ENCODE assay signal across 9 cellular contexts in the genomic region with DNA sequence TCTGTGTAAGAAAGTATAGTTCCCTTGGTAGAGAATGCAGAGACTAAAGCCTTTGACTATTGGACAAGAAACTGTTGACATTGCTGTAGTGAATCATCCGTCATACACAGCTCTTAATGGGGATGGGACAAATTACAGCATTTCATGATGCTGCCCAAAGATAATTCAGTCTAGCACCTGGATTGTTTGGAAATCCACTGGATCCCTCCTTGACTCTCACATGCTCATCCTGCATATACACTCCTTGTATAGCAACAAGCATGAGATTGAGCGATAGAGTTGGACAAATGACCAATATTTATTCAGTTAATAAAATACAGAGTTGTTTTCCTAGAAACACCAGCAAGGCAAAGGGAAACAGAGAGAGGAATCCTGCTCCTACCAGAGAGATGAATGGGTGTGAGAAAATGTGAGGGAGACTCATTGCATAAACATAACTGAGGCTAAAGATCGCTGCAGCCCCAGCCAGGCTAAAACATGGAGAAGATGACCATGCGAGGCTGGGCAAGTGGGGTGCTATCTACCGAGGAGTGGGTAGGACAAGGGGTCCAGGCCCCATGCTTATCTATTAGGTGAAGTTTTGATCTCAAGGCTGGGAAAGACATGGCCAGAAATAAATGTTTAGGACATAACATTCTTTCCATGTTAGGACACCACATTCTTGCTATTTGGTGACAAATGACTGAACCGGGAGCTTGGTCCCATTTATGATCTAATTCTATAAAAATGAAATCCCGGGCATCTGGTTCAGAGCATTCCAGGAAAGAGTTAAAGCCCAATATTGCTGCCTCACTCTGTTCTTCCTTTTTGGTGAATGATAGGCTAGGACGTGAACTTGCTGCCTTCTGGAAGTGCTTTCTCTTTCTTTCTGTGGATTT.
DNase-seq lines count a peak whose midpoint lies in the region; ATAC-seq and TF ChIP-seq lines count a peak whose summit lies in the region.
"Had no signal": no experiment of that assay in that cellular context is flagged by ENCODE, and none has a peak within 500 bp of the region (broad histone marks: within the 10 kb centered on the region; RNA-seq: fewer than 3 reads in every experiment).

No MANE protein-coding gene starts in this region.

- H3K36me3 Mint-ChIP-seq in Caco-2 (ENCODE audit: insufficient read depth, unreplicated experiment) = no peaks in the 10 kb centered on the region
- no peaks in the 10 kb centered on the region for H3K36me3 Mint-ChIP-seq in activated naive CD8-positive, alpha-beta T cell treated with anti-CD3 and anti-CD28 coated beads for 36 hours

- H3K4me2 ChIP-seq in trophoblast cell (ENCODE audit: low read length) = no peak overlapping the region
- H3K4me2 ChIP-seq: KMS-11 had no signal

- intact Hi-C loops in Caco-2 (cut with micrococcal nuclease; ENCODE audit: unreplicated experiment) = no loop called here
- intact Hi-C loops in mucosa of descending colon (cut with DNase I, micrococcal nuclease) = no loop called here

- H3K18ac ChIP-seq in trophoblast cell (ENCODE audit: low read length) = peak overlapping the region; percentile 80

- peak overlapping the region; percentile 86 for H2BK5ac ChIP-seq in trophoblast cell (ENCODE audit: low read depth, low read length, poor library complexity)

- H3K23ac ChIP-seq in trophoblast cell (ENCODE audit: low read length) = no peak overlapping the region

- no peaks in the 10 kb centered on the region for H3K27me3 Mint-ChIP-seq in Caco-2 (ENCODE audit: insufficient read depth, unreplicated experiment)
- peaks cover 23% of the 10 kb centered on the region for H3K27me3 Mint-ChIP-seq in activated naive CD8-positive, alpha-beta T cell treated with anti-CD3 and anti-CD28 coated beads for 36 hours

- H4K91ac ChIP-seq in trophoblast cell (ENCODE audit: low read depth, low read length) = peak overlapping the region; percentile 96

- H2AK5ac ChIP-seq in trophoblast cell (ENCODE audit: low read length) = peak overlapping the region; percentile 97

- no TSS peak for BruUV-seq in Caco-2 (replicated peaks; lab: Mats Ljungman, UMichigan)

- no peak overlapping the region for H3K9ac ChIP-seq in trophoblast cell (ENCODE audit: low read length)
- H3K9ac ChIP-seq: KMS-11 had no signal

- peak overlapping the region; percentile 10 for H3K4me3 Mint-ChIP-seq in Caco-2 (ENCODE audit: unreplicated experiment)
- no peak overlapping the region for H3K4me3 Mint-ChIP-seq in activated naive CD8-positive, alpha-beta T cell treated with anti-CD3 and anti-CD28 coated beads for 36 hours

- H3K27ac ChIP-seq in RWPE2 (ENCODE audit: poor library complexity, severe bottlenecking) (peak overlapping the region; percentile 75), trophoblast cell (ENCODE audit: low read depth, low read length) (peak overlapping the region; percentile 82), caudate nucleus (ENCODE audit: low read depth, low read length) (no peak overlapping the region)
- H3K27ac ChIP-seq: KMS-11 had no signal

- H3K27ac Mint-ChIP-seq in Caco-2 (ENCODE audit: unreplicated experiment) = peak overlapping the region; percentile 25
- no peak overlapping the region for H3K27ac Mint-ChIP-seq in activated naive CD8-positive, alpha-beta T cell treated with anti-CD3 and anti-CD28 coated beads for 36 hours

- H3K4ac ChIP-seq in trophoblast cell (ENCODE audit: low read depth, low read length) = peak overlapping the region; percentile 85

- peak overlapping the region; percentile 89 for H4K8ac ChIP-seq in trophoblast cell (ENCODE audit: low read depth, low read length)

- WGBS in trophoblast cell (ENCODE audit: extremely low coverage, insufficient coverage, insufficient read length) = no CpG with 5 or more reads among the region's 8 CpGs

- H2AFZ ChIP-seq in trophoblast cell (ENCODE audit: insufficient read depth, low read length, poor library complexity) = peak overlapping the region; percentile 52

- no peaks in the 10 kb centered on the region for H3K27me3 ChIP-seq in Caco-2 (replicated peaks; ENCODE audit: control insufficient read depth, insufficient read depth, low read length)
- no peaks in the 10 kb centered on the region for H3K27me3 ChIP-seq in RWPE2 (ENCODE audit: insufficient read depth, poor library complexity, severe bottlenecking)
- no peaks in the 10 kb centered on the region for H3K27me3 ChIP-seq in trophoblast cell (ENCODE audit: insufficient read depth, low read length)

- H3K4me1 ChIP-seq in Caco-2 = peaks cover 38% of the 10 kb centered on the region
- peaks cover 32% of the 10 kb centered on the region for H3K4me1 ChIP-seq in RWPE2 (ENCODE audit: insufficient read depth, poor library complexity, severe bottlenecking)
- H3K4me1 ChIP-seq in trophoblast cell (ENCODE audit: control insufficient read depth in 1 of 2, insufficient read depth in 2 of 2, low read length in 2 of 2) = peaks cover 10 to 13% of the 10 kb centered on the region in 2 experiments
- H3K4me1 ChIP-seq in mucosa of descending colon (ENCODE audit: low read depth) = no peaks in the 10 kb centered on the region

- TF ChIP-seq CTCF in Caco-2 (IDR thresholded peaks at IDR 0.05; ENCODE audit: insufficient read depth in 1 of 2, low read depth in 1 of 2, low read length in 1 of 2, severe bottlenecking in 1 of 2, unreplicated experiment in 1 of 2) (no peak), RWPE2 (IDR thresholded peaks at IDR 0.05; ENCODE audit: poor library complexity, severe bottlenecking) (no peak), mucosa of descending colon (IDR thresholded peaks at IDR 0.05) (no peak)

- peak; percentile 59 for ATAC-seq in RWPE2 (ENCODE audit: low read depth)
- ATAC-seq in mucosa of descending colon = no peak

- CTCF ChIA-PET in Caco-2 (lab: Charles Lee) = no interaction called here

- peak overlapping the region; percentile 99 for H2BK12ac ChIP-seq in trophoblast cell (ENCODE audit: low read length)

- H3K79me2 ChIP-seq in trophoblast cell (ENCODE audit: control insufficient read depth, insufficient read depth, low read length, poor library complexity) = no peaks in the 10 kb centered on the region

- H4K12ac ChIP-seq in trophoblast cell (ENCODE audit: low read depth, low read length) = peak overlapping the region; percentile 32

- H3K9me3 ChIP-seq in Caco-2 (no peaks in the 10 kb centered on the region), RWPE2 (ENCODE audit: severe bottlenecking) (no peaks in the 10 kb centered on the region), trophoblast cell (ENCODE audit: insufficient read depth, low read depth, low read length) (no peaks in the 10 kb centered on the region), mucosa of descending colon (no peaks in the 10 kb centered on the region)

- POLR2A ChIA-PET in Caco-2 (lab: Charles Lee) = no interaction called here

- H3K4me3 ChIP-seq in Caco-2 (ENCODE audit: low read depth, low read length) (no peak overlapping the region), RWPE2 (ENCODE audit: severe bottlenecking) (no peak overlapping the region), trophoblast cell (ENCODE audit: low read depth, low read length) (no peak overlapping the region), mucosa of descending colon (no peak overlapping the region)

- H3K79me1 ChIP-seq in trophoblast cell (ENCODE audit: low read length) = peaks cover 26% of the 10 kb centered on the region

- H3K14ac ChIP-seq in trophoblast cell (ENCODE audit: low read length) = peak overlapping the region; percentile 88

- peaks cover 10% of the 10 kb centered on the region for H3K9me3 Mint-ChIP-seq in Caco-2 (ENCODE audit: unreplicated experiment)
- H3K9me3 Mint-ChIP-seq in activated naive CD8-positive, alpha-beta T cell treated with anti-CD3 and anti-CD28 coated beads for 36 hours = no peaks in the 10 kb centered on the region

- H2BK120ac ChIP-seq in trophoblast cell (ENCODE audit: insufficient read depth, low read length, poor library complexity) = peak overlapping the region; percentile 97

- H3K36me3 ChIP-seq in Caco-2 (ENCODE audit: control insufficient read depth, insufficient read depth, low read length) = no peaks in the 10 kb centered on the region
- no peaks in the 10 kb centered on the region for H3K36me3 ChIP-seq in RWPE2 (ENCODE audit: low read depth)
- H3K36me3 ChIP-seq in trophoblast cell (ENCODE audit: control insufficient read depth in 1 of 2, insufficient read depth in 2 of 2, low read length in 2 of 2) = no peaks in the 10 kb centered on the region
- no peaks in the 10 kb centered on the region for H3K36me3 ChIP-seq in mucosa of descending colon (ENCODE audit: low read depth)

- DNase-seq in Caco-2 (no peak), RWPE2 (ENCODE audit: low spot score) (no peak), fibroblast of peridontal ligament (ENCODE audit: extremely low read depth) (peak; percentile 61), trophoblast cell (peak; percentile 74 to 83), mucosa of descending colon (no peak), caudate nucleus (lab: John Stamatoyannopoulos, UW) (no peak)
- DNase-seq in activated CD4-positive, alpha-beta T cell treated with anti-CD3 and anti-CD28 coated beads, Interleukin-2, amount 50 U/mL, for 48 hours = no peak
- DNase-seq in activated naive CD8-positive, alpha-beta T cell treated with anti-CD3 and anti-CD28 coated beads for 36 hours = no peak

- peaks cover 25% of the 10 kb centered on the region for H3K4me1 Mint-ChIP-seq in Caco-2 (ENCODE audit: low read depth, unreplicated experiment)
- peaks cover 7% of the 10 kb centered on the region for H3K4me1 Mint-ChIP-seq in activated naive CD8-positive, alpha-beta T cell treated with anti-CD3 and anti-CD28 coated beads for 36 hours

Comparison
In these comparisons a context has a peak if more than half of its experiments do, and no peak if none do; other contexts are left out.
1. DNase-seq: peak in fibroblast of peridontal ligament (single experiment) and trophoblast cell (2 of 2); none in Caco-2 (0 of 2), RWPE2 (single experiment), activated CD4-positive, alpha-beta T cell treated with anti-CD3 and anti-CD28 coated beads, Interleukin-2, amount 50 U/mL, for 48 hours (0 of 2), mucosa of descending colon (0 of 3), activated naive CD8-positive, alpha-beta T cell treated with anti-CD3 and anti-CD28 coated beads for 36 hours (single experiment) and caudate nucleus (0 of 61).